In genomic region chr2:98911126-98911375, GRCh38 we compare ENCODE assay signal across 1 cellular context.
TF ChIP-seq lines count a peak whose summit lies in the region.

No MANE protein-coding gene starts in this region.

TF ChIP-seq in HepG2, 621 proteins besides CTCF, POLR2A, EP300 and RAD21 (continues in another document):
- TF ChIP-seq ZNF326 (CRISPR knock-in tag; IDR thresholded peaks at IDR 0.05; ENCODE audit: borderline replicate concordance) (no peak), HOXA5 (CRISPR knock-in tag; IDR thresholded peaks at IDR 0.05) (no peak), SMAD9 (CRISPR knock-in tag; IDR thresholded peaks at IDR 0.05) (no peak), AGO2 (optimal IDR thresholded peaks at IDR 0.05; ENCODE audit: low read depth, low read length) (no peak), SATB2 (CRISPR knock-in tag; IDR thresholded peaks at IDR 0.05) (no peak), SMC3 (IDR thresholded peaks at IDR 0.05; ENCODE audit: low read length) (no peak), SP4 (CRISPR knock-in tag; IDR thresholded peaks at IDR 0.05) (no peak), MBNL3 (CRISPR knock-in tag; conservative IDR thresholded peaks at IDR 0.05) (no peak), ZNF253 (CRISPR knock-in tag; IDR thresholded peaks at IDR 0.05; ENCODE audit: borderline replicate concordance) (peak; percentile 51; the same call in 1 of the 2 replicates), ATF6 (CRISPR knock-in tag; conservative IDR thresholded peaks at IDR 0.05) (no peak), ZNF577 (CRISPR knock-in tag; IDR thresholded peaks at IDR 0.05; ENCODE audit: borderline replicate concordance, low read depth) (no peak), ZNF354B (CRISPR knock-in tag; IDR thresholded peaks at IDR 0.05) (no peak), DNMT1 (CRISPR knock-in tag; IDR thresholded peaks at IDR 0.05) (no peak), ATF7 (IDR thresholded peaks at IDR 0.05) (no peak), ATF7 (CRISPR knock-in tag; IDR thresholded peaks at IDR 0.05) (no peak), NONO (IDR thresholded peaks at IDR 0.05) (no peak), NONO (CRISPR knock-in tag; conservative IDR thresholded peaks at IDR 0.05) (peak; percentile 65; the same call in 1 of the 2 replicates), FOXA3 (CRISPR knock-in tag; IDR thresholded peaks at IDR 0.05) (0 out of 2 replicates have a peak, but pooled peaks have one; percentile 43), CCDC6 (CRISPR knock-in tag; IDR thresholded peaks at IDR 0.05) (peak; percentile 81), ZXDC (CRISPR knock-in tag; IDR thresholded peaks at IDR 0.05) (no peak), ZNF12 (CRISPR knock-in tag; IDR thresholded peaks at IDR 0.05) (no peak), ZNF543 (CRISPR knock-in tag; IDR thresholded peaks at IDR 0.05) (0 out of 2 replicates have a peak, but pooled peaks have one; percentile 19), GRHL1 (CRISPR knock-in tag; conservative IDR thresholded peaks at IDR 0.05) (no peak), CEBPG (CRISPR knock-in tag; IDR thresholded peaks at IDR 0.05) (no peak), MEIS1 (CRISPR knock-in tag; IDR thresholded peaks at IDR 0.05; ENCODE audit: borderline replicate concordance) (no peak), RORA (CRISPR knock-in tag; IDR thresholded peaks at IDR 0.05) (no peak), HNF4A (CRISPR knock-in tag; IDR thresholded peaks at IDR 0.05) (no peak), ZBTB4 (CRISPR knock-in tag; IDR thresholded peaks at IDR 0.05; ENCODE audit: borderline replicate concordance) (no peak), HDAC2 (CRISPR knock-in tag; IDR thresholded peaks at IDR 0.05) (no peak), ZNF644 (CRISPR knock-in tag; IDR thresholded peaks at IDR 0.05; ENCODE audit: low read depth) (no peak), ZNF224 (CRISPR knock-in tag; IDR thresholded peaks at IDR 0.05) (0 out of 2 replicates have a peak, but pooled peaks have one; percentile 62), REL (CRISPR knock-in tag; conservative IDR thresholded peaks at IDR 0.05) (no peak), ASH2L (IDR thresholded peaks at IDR 0.05; ENCODE audit: insufficient read length, low read depth, low read length) (peak; percentile 60), TFDP2 (CRISPR knock-in tag; IDR thresholded peaks at IDR 0.05) (no peak), ZBTB7A (CRISPR knock-in tag; IDR thresholded peaks at IDR 0.05) (peak; percentile 94), FOXP1 (IDR thresholded peaks at IDR 0.05) (no peak), FOXP1 (CRISPR knock-in tag; IDR thresholded peaks at IDR 0.05) (no peak), ZBTB2 (CRISPR knock-in tag; IDR thresholded peaks at IDR 0.05; ENCODE audit: low read depth) (no peak), ZBTB42 (CRISPR knock-in tag; IDR thresholded peaks at IDR 0.05) (peak; percentile 93), ZNF501 (CRISPR knock-in tag; IDR thresholded peaks at IDR 0.05) (no peak; the same call in 1 of the 2 replicates), PRMT3 (CRISPR knock-in tag; IDR thresholded peaks at IDR 0.05; ENCODE audit: borderline replicate concordance, low read depth) (no peak), IRF1 (CRISPR knock-in tag; IDR thresholded peaks at IDR 0.05; ENCODE audit: low read depth) (no peak), MLXIP (CRISPR knock-in tag; IDR thresholded peaks at IDR 0.05; ENCODE audit: borderline replicate concordance) (no peak), ZNF335 (CRISPR knock-in tag; IDR thresholded peaks at IDR 0.05) (no peak), PRDM10 (CRISPR knock-in tag; IDR thresholded peaks at IDR 0.05; ENCODE audit: low read depth) (no peak), TARDBP (CRISPR knock-in tag; IDR thresholded peaks at IDR 0.05) (no peak)
